In genomic region chr4:111930658-111931057, GRCh38 we compare ENCODE assay signal across 13 cellular contexts.
A peak's percentile ranks its signal among the peaks of the same experiment; 100 is the strongest.
DNase-seq lines count a peak whose midpoint lies in the region; ATAC-seq and FAIRE-seq lines count a peak whose summit lies in the region.
"Had no signal": no experiment of that assay in that cellular context is flagged by ENCODE, and none has a peak within 500 bp of the region (broad histone marks: within the 10 kb centered on the region; RNA-seq: fewer than 3 reads in every experiment).

No MANE protein-coding gene starts in this region.

- peak; percentile 5 for DNase-seq in GM19239 (ENCODE audit: insufficient read length, low spot score)
- no peak for DNase-seq in C1 segment of cervical spinal cord (lab: John Stamatoyannopoulos, UW)
- DNase-seq in HCEC 1CT, result no peak
- DNase-seq in stimulated activated CD8-positive, alpha-beta memory T cell treated with anti-CD3 and anti-CD28 coated beads, Interleukin-4, amount 100 ng/mL, for 48 hours, result no peak
- no peak for DNase-seq in kidney tubule cell (ENCODE audit: low spot score)
- DNase-seq: ACHN; activated CD4-positive, alpha-beta T cell treated with anti-CD3 and anti-CD28 coated beads for 1 hour had no signal

- no peaks in the 10 kb centered on the region for H3K36me3 ChIP-seq in BLaER1 treated with 17β-estradiol and CSF1 and Interleukin-3, amounts not matched to agents 10 nM and 100 nM

- H3K9ac ChIP-seq in BLaER1 treated with 17β-estradiol and CSF1 and Interleukin-3, amounts not matched to agents 10 nM and 100 nM, result no peak overlapping the region
- H3K9ac ChIP-seq: parathyroid adenoma had no signal

- H3K27ac ChIP-seq in BLaER1 treated with 17β-estradiol and CSF1 and Interleukin-3, amounts not matched to agents 10 nM and 100 nM, result no peak overlapping the region
- H3K27ac ChIP-seq: parathyroid adenoma had no signal

- no peak overlapping the region for H3K4me3 ChIP-seq in BLaER1 treated with 17β-estradiol and CSF1 and Interleukin-3, amounts not matched to agents 10 nM and 100 nM

- no peaks in the 10 kb centered on the region for H3K9me3 ChIP-seq in BLaER1 treated with 17β-estradiol and CSF1 and Interleukin-3, amounts not matched to agents 10 nM and 100 nM (replicated peaks in 1 of 11)

- FAIRE-seq in GM19239 (lab: Jason Lieb, UNC), result peak; percentile 90
- FAIRE-seq: endothelial cell of umbilical vein, keratinocyte had no signal

- H4K20me1 ChIP-seq in BLaER1 treated with 17β-estradiol and CSF1 and Interleukin-3, amounts not matched to agents 10 nM and 100 nM, result no peaks in the 10 kb centered on the region

- H3K4me2 ChIP-seq in BLaER1 treated with 17β-estradiol and CSF1 and Interleukin-3, amounts not matched to agents 10 nM and 100 nM, result peak overlapping the region in 7 of 11 experiments; percentile 2 to 38 (median 29); a peak in 7 of 22 replicates

- peaks cover 0 to 11% (median 0%) of the 10 kb centered on the region in 11 experiments; a peak in 2 of 22 replicates for H3K27me3 ChIP-seq in BLaER1 treated with 17β-estradiol and CSF1 and Interleukin-3, amounts not matched to agents 10 nM and 100 nM

- peaks cover 3 to 13% (median 6%) of the 10 kb centered on the region in 10 experiments; a peak in 8 of 20 replicates for H3K4me1 ChIP-seq in BLaER1 treated with 17β-estradiol and CSF1 and Interleukin-3, amounts not matched to agents 10 nM and 100 nM
- H3K4me1 ChIP-seq: parathyroid adenoma had no signal

- ATAC-seq in HG02798 (IDR thresholded peaks at IDR 0.05; ENCODE audit: poor library complexity, unreplicated experiment) (peak; percentile 97), HG03565 (IDR thresholded peaks at IDR 0.05; ENCODE audit: unreplicated experiment) (peak; percentile 99)
